In the genomic region with DNA sequence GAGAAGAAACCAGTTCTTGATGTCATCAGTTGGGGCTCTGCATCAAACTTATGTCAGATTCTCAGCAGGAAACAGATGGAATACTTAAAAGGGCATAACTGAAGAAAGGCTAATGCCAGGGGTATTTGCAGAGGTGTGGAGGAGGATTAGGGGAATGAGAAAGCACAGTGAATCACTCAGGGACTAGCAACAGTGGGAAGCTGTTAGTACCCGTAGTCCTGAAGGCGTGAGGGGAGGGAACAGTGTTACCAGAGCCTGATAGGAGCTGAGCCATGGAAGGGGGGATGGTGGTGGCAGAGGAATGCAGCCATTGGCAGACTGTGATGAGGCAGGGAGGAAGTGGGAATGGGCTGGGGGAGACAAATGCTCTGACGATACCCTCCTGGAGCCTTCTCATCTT, we compare ENCODE assay signal across 17 cellular contexts.
"Had no signal": no experiment of that assay in that cellular context is flagged by ENCODE, and none has a peak within 500 bp of the region (broad histone marks: within the 10 kb centered on the region; RNA-seq: fewer than 3 reads in every experiment).

No MANE protein-coding gene starts in this region.

- H3K27ac Mint-ChIP-seq: activated B cell treated with CpG ODN at 0.5 μM for 24 hours; activated CD4-positive, alpha-beta T cell treated with anti-CD3 and anti-CD28 coated beads for 36 hours; activated naive CD8-positive, alpha-beta T cell treated with anti-CD3 and anti-CD28 coated beads for 36 hours; stimulated activated naive B cell treated with anti-CD40 and anti-IgM and Interleukin-4, amounts not matched to agents 10 μg/mL and 1 μg/mL and 100 μg/mL, for 72 hours had no signal

- H3K36me3 Mint-ChIP-seq: activated naive CD8-positive, alpha-beta T cell treated with anti-CD3 and anti-CD28 coated beads for 36 hours; naive thymus-derived CD8-positive, alpha-beta T cell; stimulated activated naive B cell treated with anti-CD40 and anti-IgM and Interleukin-4, amounts not matched to agents 10 μg/mL and 1 μg/mL and 100 μg/mL, for 72 hours had no signal

- ATAC-seq: activated CD4-positive, alpha-beta T cell treated with anti-CD3 and anti-CD28 coated beads for 36 hours; activated T-cell treated with anti-CD3 and anti-CD28 coated beads, Interleukin-2, amount 50 U/mL, for 4 hours; heart left ventricle; left lobe of liver; naive thymus-derived CD8-positive, alpha-beta T cell; stimulated activated naive B cell treated with anti-CD40 and anti-IgM and Interleukin-4, amounts not matched to agents 10 μg/mL and 1 μg/mL and 100 μg/mL, for 72 hours had no signal

- H3K9me3 Mint-ChIP-seq: activated B cell treated with CpG ODN at 0.5 μM for 24 hours; activated naive CD8-positive, alpha-beta T cell treated with anti-CD3 and anti-CD28 coated beads for 36 hours; activated T-cell treated with anti-CD3 and anti-CD28 coated beads, Interleukin-2, amount 50 U/mL, for 4 hours; naive thymus-derived CD8-positive, alpha-beta T cell had no signal

- H3K27me3 Mint-ChIP-seq: activated CD4-positive, alpha-beta T cell treated with anti-CD3 and anti-CD28 coated beads for 36 hours; activated naive CD8-positive, alpha-beta T cell treated with anti-CD3 and anti-CD28 coated beads for 36 hours had no signal

- H3K4me3 Mint-ChIP-seq: activated B cell treated with CpG ODN at 0.5 μM for 24 hours; activated CD4-positive, alpha-beta T cell treated with anti-CD3 and anti-CD28 coated beads for 36 hours; activated naive CD8-positive, alpha-beta T cell treated with anti-CD3 and anti-CD28 coated beads for 36 hours; activated T-cell treated with anti-CD3 and anti-CD28 coated beads, Interleukin-2, amount 50 U/mL, for 4 hours; naive thymus-derived CD8-positive, alpha-beta T cell; stimulated activated naive B cell treated with anti-CD40 and anti-IgM and Interleukin-4, amounts not matched to agents 10 μg/mL and 1 μg/mL and 100 μg/mL, for 72 hours had no signal

- DNase-seq: activated B cell treated with CpG ODN at 0.5 μM for 24 hours; activated CD4-positive, alpha-beta T cell treated with anti-CD3 and anti-CD28 coated beads for 36 hours; activated CD4-positive, alpha-beta T cell treated with anti-CD3 and anti-CD28 coated beads, Interleukin-2, amount 50 U/mL, for 48 hours; activated CD8-positive, alpha-beta memory T cell treated with anti-CD3 and anti-CD28 coated beads, Interleukin-2, amount 50 U/mL, for 48 hours; activated naive CD4-positive, alpha-beta T cell treated with Interleukin-2 at 50 U/mL for 16 hours; activated naive CD8-positive, alpha-beta T cell treated with anti-CD3 and anti-CD28 coated beads for 36 hours; activated T-cell treated with anti-CD3 and anti-CD28 coated beads, Interleukin-2, amount 50 U/mL, for 4 hours; colonic mucosa; heart left ventricle; kidney; naive thymus-derived CD8-positive, alpha-beta T cell; stimulated activated CD4-positive, alpha-beta T cell treated with anti-CD3 and anti-CD28 coated beads, Interleukin-2, amount 100 ng/mL, for 48 hours; stimulated activated CD8-positive, alpha-beta memory T cell treated with anti-CD3 and anti-CD28 coated beads, Interleukin-4, amount 100 ng/mL, for 48 hours; stimulated activated naive B cell treated with anti-CD40 and anti-IgM and Interleukin-4, amounts not matched to agents 10 μg/mL and 1 μg/mL and 100 μg/mL, for 72 hours; testis; trophoblast cell had no signal
